In genomic region chr21:32096411-32096810, GRCh38 we compare ENCODE assay signal across 8 cellular contexts.
A peak's percentile ranks its signal among the peaks of the same experiment; 100 is the strongest.
DNase-seq lines count a peak whose midpoint lies in the region; ATAC-seq and TF ChIP-seq lines count a peak whose summit lies in the region.

No MANE protein-coding gene starts in this region.

- peaks cover 13% of the 10 kb centered on the region for H3K27me3 Mint-ChIP-seq in activated naive CD8-positive, alpha-beta T cell treated with anti-CD3 and anti-CD28 coated beads, Interleukin-2, amount 50 U/mL, for 24 hours
- peaks cover 9% of the 10 kb centered on the region for H3K27me3 Mint-ChIP-seq in activated naive CD8-positive, alpha-beta T cell treated with anti-CD3 and anti-CD28 coated beads for 36 hours

- no peaks in the 10 kb centered on the region for H3K36me3 Mint-ChIP-seq in activated naive CD8-positive, alpha-beta T cell treated with anti-CD3 and anti-CD28 coated beads, Interleukin-2, amount 50 U/mL, for 24 hours (ENCODE audit: low read depth)
- H3K36me3 Mint-ChIP-seq in activated naive CD8-positive, alpha-beta T cell treated with anti-CD3 and anti-CD28 coated beads for 36 hours, result no peaks in the 10 kb centered on the region

- no peak overlapping the region for H3K27ac Mint-ChIP-seq in activated naive CD8-positive, alpha-beta T cell treated with anti-CD3 and anti-CD28 coated beads, Interleukin-2, amount 50 U/mL, for 24 hours
- H3K27ac Mint-ChIP-seq in activated naive CD8-positive, alpha-beta T cell treated with anti-CD3 and anti-CD28 coated beads for 36 hours, result no peak overlapping the region

- no peaks in the 10 kb centered on the region for H3K9me3 ChIP-seq in uterus

- TF ChIP-seq POLR2A in uterus (IDR thresholded peaks at IDR 0.05), result no peak

- no peak overlapping the region for H3K4me3 ChIP-seq in uterus

- no peaks in the 10 kb centered on the region for H3K36me3 ChIP-seq in uterus

- H3K9me3 Mint-ChIP-seq in activated naive CD8-positive, alpha-beta T cell treated with anti-CD3 and anti-CD28 coated beads, Interleukin-2, amount 50 U/mL, for 24 hours, result no peaks in the 10 kb centered on the region
- H3K9me3 Mint-ChIP-seq in activated naive CD8-positive, alpha-beta T cell treated with anti-CD3 and anti-CD28 coated beads for 36 hours, result no peaks in the 10 kb centered on the region

- DNase-seq in activated naive CD8-positive, alpha-beta T cell treated with anti-CD3 and anti-CD28 coated beads, Interleukin-2, amount 50 U/mL, for 24 hours, result peak; percentile 2
- DNase-seq in activated naive CD8-positive, alpha-beta T cell treated with anti-CD3 and anti-CD28 coated beads for 36 hours, result no peak
- DNase-seq in MV-4-11 (lab: John Stamatoyannopoulos, UW) (peak; percentile 68), cerebellar cortex (ENCODE audit: low spot score) (peak; percentile 13), uterus (no peak)
- DNase-seq in stimulated activated CD8-positive, alpha-beta memory T cell treated with anti-CD3 and anti-CD28 coated beads, Interleukin-4, amount 100 ng/mL, for 48 hours, result peak; percentile 32

- no peak overlapping the region for H3K4me3 Mint-ChIP-seq in activated naive CD8-positive, alpha-beta T cell treated with anti-CD3 and anti-CD28 coated beads, Interleukin-2, amount 50 U/mL, for 24 hours
- no peak overlapping the region for H3K4me3 Mint-ChIP-seq in activated naive CD8-positive, alpha-beta T cell treated with anti-CD3 and anti-CD28 coated beads for 36 hours

- TF ChIP-seq CTCF in uterus (IDR thresholded peaks at IDR 0.05), result no peak

- H3K27me3 ChIP-seq in uterus, result no peaks in the 10 kb centered on the region

- intact Hi-C loops in uterus (cut with DNase I; ENCODE audit: low total_unique reads), result no loop called here

- H3K4me1 Mint-ChIP-seq in activated naive CD8-positive, alpha-beta T cell treated with anti-CD3 and anti-CD28 coated beads, Interleukin-2, amount 50 U/mL, for 24 hours, result no peaks in the 10 kb centered on the region
- H3K4me1 Mint-ChIP-seq in activated naive CD8-positive, alpha-beta T cell treated with anti-CD3 and anti-CD28 coated beads for 36 hours, result no peaks in the 10 kb centered on the region

- no peak for ATAC-seq in activated naive CD8-positive, alpha-beta T cell treated with anti-CD3 and anti-CD28 coated beads, Interleukin-2, amount 50 U/mL, for 24 hours
- ATAC-seq in GM21360 (IDR thresholded peaks at IDR 0.05; ENCODE audit: unreplicated experiment), result no peak
- ATAC-seq in HG02642 (IDR thresholded peaks at IDR 0.05; ENCODE audit: poor library complexity, unreplicated experiment), result no peak

- H3K4me1 ChIP-seq in uterus, result no peaks in the 10 kb centered on the region

- no peak overlapping the region for H3K27ac ChIP-seq in uterus

Comparison
In these comparisons a context has a peak if more than half of its experiments do, and no peak if none do; other contexts are left out.
1. DNase-seq: peak in activated naive CD8-positive, alpha-beta T cell treated with anti-CD3 and anti-CD28 coated beads, Interleukin-2, amount 50 U/mL, for 24 hours (single experiment), MV-4-11 (single experiment), cerebellar cortex (single experiment) and stimulated activated CD8-positive, alpha-beta memory T cell treated with anti-CD3 and anti-CD28 coated beads, Interleukin-4, amount 100 ng/mL, for 48 hours (single experiment); none in activated naive CD8-positive, alpha-beta T cell treated with anti-CD3 and anti-CD28 coated beads for 36 hours (single experiment) and uterus (0 of 2).